Comparison of ENCODE assay signal across 20 cellular contexts in the genomic region with DNA sequence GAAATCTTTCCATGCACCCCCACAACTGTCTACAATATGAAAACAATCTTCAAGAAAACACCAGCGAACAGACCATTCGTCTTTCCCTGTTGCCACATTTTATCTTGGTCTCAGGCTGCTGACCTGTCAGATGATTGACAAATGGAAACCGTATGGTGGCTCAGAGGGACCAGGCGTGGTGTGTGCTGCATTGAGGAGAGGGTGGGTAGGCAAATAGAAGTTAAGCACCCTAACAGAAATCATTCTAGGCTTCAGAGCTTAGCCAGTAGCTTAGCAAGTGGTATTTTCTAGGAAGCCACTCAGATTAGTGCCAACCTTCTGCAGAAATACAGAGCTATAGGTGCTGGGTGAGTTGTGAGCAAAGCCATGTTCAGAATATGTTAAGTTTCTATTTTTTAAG.
DNase-seq lines count a peak whose midpoint lies in the region; TF ChIP-seq lines count a peak whose summit lies in the region.
"Had no signal": no experiment of that assay in that cellular context is flagged by ENCODE, and none has a peak within 500 bp of the region (broad histone marks: within the 10 kb centered on the region; RNA-seq: fewer than 3 reads in every experiment).

No MANE protein-coding gene starts in this region.

- H3K27me3 ChIP-seq in BE2C = no peaks in the 10 kb centered on the region
- H3K27me3 ChIP-seq: BLaER1 had no signal

- no peaks in the 10 kb centered on the region for H3K9me3 ChIP-seq in BE2C
- H3K9me3 ChIP-seq: A549, BLaER1 had no signal

- peak overlapping the region; percentile 28 for H3K4me3 ChIP-seq in BE2C (ENCODE audit: low read depth, low read length)
- H3K4me3 ChIP-seq: A549, BLaER1, GM12878, GM23248 had no signal

- DNase-seq in NCI-H345 (lab: John Stamatoyannopoulos, UW) = peak; percentile 12
- no peak for DNase-seq in NCI-H345 treated with DMSO at 0.1 percent for 48 hours (lab: John Stamatoyannopoulos, UW; ENCODE audit: unreplicated experiment)
- peak; percentile 66 for DNase-seq in BE2C
- peak; percentile 85 for DNase-seq in SK-N-DZ (ENCODE audit: low spot score)
- DNase-seq in AG20443 (ENCODE audit: low spot score) = no peak
- DNase-seq in NCI-H1694 treated with DMSO at 0.1 percent for 48 hours (lab: John Stamatoyannopoulos, UW) = no peak
- DNase-seq: 8988T; ACHN; CD4-positive, alpha-beta T cell; CD8-positive, alpha-beta memory T cell; DMS 273 treated with DMSO at 0.1 percent for 48 hours; DMS79; EL; GDM1; GM23248; H7; HCEC 1CT had no signal

- TF ChIP-seq CTCF in BE2C (IDR thresholded peaks at IDR 0.05; ENCODE audit: low read depth, low read length) = no peak

- H3K4me1 ChIP-seq in BE2C = peaks cover 26% of the 10 kb centered on the region
- H3K4me1 ChIP-seq: A549 had no signal

- H3K36me3 ChIP-seq in BE2C = no peaks in the 10 kb centered on the region
- H3K36me3 ChIP-seq: BLaER1 had no signal

Comparison
In these comparisons a context has a peak if more than half of its experiments do, and no peak if none do; other contexts are left out.
1. DNase-seq: peak in NCI-H345 (single experiment), BE2C (single experiment) and SK-N-DZ (single experiment); none in NCI-H345 treated with DMSO at 0.1 percent for 48 hours (single experiment), AG20443 (single experiment) and NCI-H1694 treated with DMSO at 0.1 percent for 48 hours (single experiment).